ENCODE assay signal across 9 cellular contexts in genomic region chr12:121059031-121059898, GRCh38.
DNase-seq lines count a peak whose midpoint lies in the region; ATAC-seq and TF ChIP-seq lines count a peak whose summit lies in the region.
"Had no signal": no experiment of that assay in that cellular context is flagged by ENCODE, and none has a peak within 500 bp of the region (broad histone marks: within the 10 kb centered on the region; RNA-seq: fewer than 3 reads in every experiment).

No MANE protein-coding gene starts in this region.

- H3K27me3 ChIP-seq in ACC112 (ENCODE audit: insufficient read depth, low read length) (no peaks in the 10 kb centered on the region), KMS-11 (ENCODE audit: insufficient read depth, low read depth) (no peaks in the 10 kb centered on the region)

- H3K79me2 ChIP-seq in ACC112 (ENCODE audit: control insufficient read depth, insufficient read depth, low read length, unreplicated experiment): no peaks in the 10 kb centered on the region
- H3K79me2 ChIP-seq in KMS-11 (ENCODE audit: insufficient read depth, low read depth): no peaks in the 10 kb centered on the region

- H3K4me2 ChIP-seq in KMS-11: peak overlapping the region; percentile 93

- H3K36me3 ChIP-seq in ACC112 (ENCODE audit: insufficient read depth, low read length) (no peaks in the 10 kb centered on the region), KMS-11 (ENCODE audit: insufficient read depth) (no peaks in the 10 kb centered on the region)

- H4K20me1 ChIP-seq in KMS-11 (ENCODE audit: insufficient read depth): no peaks in the 10 kb centered on the region

- peak overlapping the region; percentile 79; the same call in 1 of the 2 replicates for H3K9ac ChIP-seq in KMS-11

- H3K4me3 ChIP-seq in ACC112 (ENCODE audit: low read depth, low read length) (no peak overlapping the region), KMS-11 (IDR thresholded peaks at IDR 0.05; ENCODE audit: insufficient read depth, low read depth, low read length) (no peak overlapping the region)

- ATAC-seq in GM19351 (IDR thresholded peaks at IDR 0.05; ENCODE audit: unreplicated experiment) (peak; percentile 38), GM19397 (IDR thresholded peaks at IDR 0.05; ENCODE audit: unreplicated experiment) (no peak)

- DNase-seq in kidney tubule cell (ENCODE audit: low spot score): peak; percentile 45
- DNase-seq in stimulated activated CD8-positive, alpha-beta memory T cell treated with anti-CD3 and anti-CD28 coated beads, Interleukin-4, amount 100 ng/mL, for 48 hours: no peak
- DNase-seq in NCI-H187 treated with DMSO at 0.1 percent for 48 hours (lab: John Stamatoyannopoulos, UW): no peak
- no peak for DNase-seq in NCI-H2227 treated with DMSO at 0.1 percent for 48 hours (lab: John Stamatoyannopoulos, UW)
- DNase-seq: SIG-M5 had no signal

- H3K27ac ChIP-seq in ACC112 (ENCODE audit: low read depth, low read length): peak overlapping the region; percentile 57; the same call in 1 of the 2 replicates
- H3K27ac ChIP-seq in KMS-11: peak overlapping the region; percentile 95

- TF ChIP-seq CTCF in KMS-11 (conservative IDR thresholded peaks at IDR 0.05; ENCODE audit: low read depth, low read length): no peak

- H3K4me1 ChIP-seq in ACC112 (ENCODE audit: control insufficient read depth, insufficient read depth, low read length, unreplicated experiment): peaks cover 14% of the 10 kb centered on the region
- H3K4me1 ChIP-seq in KMS-11 (ENCODE audit: low read depth, poor library complexity, severe bottlenecking): peaks cover 24% of the 10 kb centered on the region

- H2AFZ ChIP-seq in ACC112 (ENCODE audit: low read length, unreplicated experiment): peak overlapping the region; percentile 76
- H2AFZ ChIP-seq in KMS-11 (ENCODE audit: low read depth): peak overlapping the region; percentile 97; the same call in 1 of the 2 replicates
